Comparison of ENCODE assay signal across 21 cellular contexts in genomic region chr3:106570426-106570825, GRCh38.
"Had no signal": no experiment of that assay in that cellular context is flagged by ENCODE, and none has a peak within 500 bp of the region (broad histone marks: within the 10 kb centered on the region; RNA-seq: fewer than 3 reads in every experiment).

No MANE protein-coding gene starts in this region.

- H3K27me3 Mint-ChIP-seq: activated CD8-positive, alpha-beta T cell treated with anti-CD3 and anti-CD28 coated beads for 36 hours; activated naive CD8-positive, alpha-beta T cell treated with anti-CD3 and anti-CD28 coated beads for 36 hours had no signal

- DNase-seq: activated CD4-positive, alpha-beta T cell treated with anti-CD3 and anti-CD28 coated beads for 4 hours; activated CD8-positive, alpha-beta memory T cell treated with anti-CD3 and anti-CD28 coated beads, Interleukin-2, amount 50 U/mL, for 4 hours; activated CD8-positive, alpha-beta T cell treated with anti-CD3 and anti-CD28 coated beads for 36 hours; activated gamma-delta T cell treated with Interleukin-2 at 50 U/mL for 16 hours; activated naive CD4-positive, alpha-beta T cell treated with anti-CD3 and anti-CD28 coated beads, Interleukin-2, amount 10 ng/mL, durations not matched to agents 7 days and 5 days; activated naive CD8-positive, alpha-beta T cell treated with anti-CD3 and anti-CD28 coated beads for 36 hours; activated T-cell treated with anti-CD3 and anti-CD28 coated beads, Interleukin-2, amount 50 U/mL, for 72 hours; central memory CD4-positive, alpha-beta T cell; KG1; NCI-H1092 treated with DMSO at 0.1 percent for 48 hours; NCI-H1417 treated with DMSO at 0.1 percent for 48 hours; NCI-H1694 treated with DMSO at 0.1 percent for 48 hours; NCI-H2029 treated with DMSO at 0.1 percent for 48 hours; NCI-H345; NCI-H510A; NCI-H526 treated with DMSO at 0.1 percent for 48 hours; SHP77; T-helper 17 cell had no signal

- H3K36me3 Mint-ChIP-seq: activated naive CD4-positive, alpha-beta T cell treated with anti-CD3 and anti-CD28 coated beads, Interleukin-2, amount 10 ng/mL, durations not matched to agents 7 days and 5 days had no signal

- H3K27ac Mint-ChIP-seq: activated CD8-positive, alpha-beta T cell treated with anti-CD3 and anti-CD28 coated beads for 36 hours; activated naive CD4-positive, alpha-beta T cell treated with anti-CD3 and anti-CD28 coated beads, Interleukin-2, amount 10 ng/mL, durations not matched to agents 7 days and 5 days; activated naive CD8-positive, alpha-beta T cell treated with anti-CD3 and anti-CD28 coated beads for 36 hours; activated T-cell treated with anti-CD3 and anti-CD28 coated beads, Interleukin-2, amount 50 U/mL, for 72 hours; activated T-helper 2 cell treated with anti-CD3 and anti-CD28 coated beads, Interferon-gamma antibody, Interleukin-2, Interleukin-4, amounts not matched to agents 10 μg/mL and 5 μg/mL and 100 μg/mL, durations not matched to agents 14 hours and 24 hours and 36 hours; T-helper 17 cell had no signal

- H3K4me3 Mint-ChIP-seq: activated CD8-positive, alpha-beta T cell treated with anti-CD3 and anti-CD28 coated beads for 36 hours; activated naive CD4-positive, alpha-beta T cell treated with anti-CD3 and anti-CD28 coated beads, Interleukin-2, amount 10 ng/mL, durations not matched to agents 7 days and 5 days; activated naive CD8-positive, alpha-beta T cell treated with anti-CD3 and anti-CD28 coated beads for 36 hours; activated T-cell treated with anti-CD3 and anti-CD28 coated beads, Interleukin-2, amount 50 U/mL, for 72 hours; T-helper 17 cell had no signal

- H3K9me3 Mint-ChIP-seq: activated CD8-positive, alpha-beta T cell treated with anti-CD3 and anti-CD28 coated beads for 36 hours; activated naive CD4-positive, alpha-beta T cell treated with anti-CD3 and anti-CD28 coated beads, Interleukin-2, amount 10 ng/mL, durations not matched to agents 7 days and 5 days; activated naive CD8-positive, alpha-beta T cell treated with anti-CD3 and anti-CD28 coated beads for 36 hours; activated T-cell treated with anti-CD3 and anti-CD28 coated beads, Interleukin-2, amount 50 U/mL, for 72 hours had no signal

- FAIRE-seq: RCC 7860 had no signal

- H3K9me3 ChIP-seq: SJSA1 had no signal

- H3K27me3 ChIP-seq: SJSA1 had no signal

- H3K27ac ChIP-seq: SJSA1 had no signal

- H3K4me3 ChIP-seq: SJSA1 had no signal

- H3K4me1 Mint-ChIP-seq: activated naive CD4-positive, alpha-beta T cell treated with anti-CD3 and anti-CD28 coated beads, Interleukin-2, amount 10 ng/mL, durations not matched to agents 7 days and 5 days had no signal

- H3K36me3 ChIP-seq: SJSA1 had no signal
